Comparison of ENCODE assay signal across 1 cellular context in the genomic region with DNA sequence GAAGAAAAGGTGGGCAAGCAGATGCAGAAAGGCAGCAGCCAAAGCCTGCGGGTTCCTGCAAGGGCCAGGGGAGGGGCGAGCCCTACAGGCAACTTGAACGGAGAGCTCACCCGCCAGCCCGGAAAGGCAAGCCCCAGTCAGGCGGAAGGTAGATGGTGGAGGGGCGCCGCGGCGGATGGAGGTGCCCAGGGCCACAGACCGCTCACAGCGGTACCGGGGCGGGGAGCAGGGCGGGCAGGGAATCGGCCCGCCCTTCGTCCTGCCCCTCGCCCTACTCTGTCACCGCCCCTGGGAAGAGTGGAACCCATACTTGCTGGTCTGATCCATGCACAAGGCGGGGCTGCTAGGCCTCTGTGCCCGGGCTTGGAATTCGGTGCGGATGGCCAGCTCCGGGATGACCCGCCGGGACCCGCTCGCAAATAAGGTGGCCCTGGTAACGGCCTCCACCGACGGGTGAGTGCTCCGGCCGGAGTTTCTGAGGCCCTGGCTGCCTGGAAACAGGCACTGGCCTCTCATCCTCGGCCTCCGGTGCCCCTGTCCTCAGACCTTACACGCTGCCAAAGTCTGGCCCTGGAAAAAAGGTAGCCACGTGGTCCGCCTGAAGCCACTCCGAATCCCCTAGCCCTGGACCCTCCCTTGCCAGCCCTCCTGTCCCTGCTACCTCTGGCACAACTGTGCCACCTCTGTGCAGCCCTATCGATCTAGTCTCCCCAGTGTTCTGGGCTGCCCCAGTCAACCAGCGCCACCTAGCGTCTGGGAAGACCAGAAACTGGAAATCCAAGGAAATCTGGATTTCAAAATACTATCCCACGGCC.
TF ChIP-seq lines count a peak whose summit lies in the region.

A gene (plus strand): TSS at position 307 of the 815 bp plus-strand sequence. CDS start 19 bp downstream, at position 326.

TF ChIP-seq in WTC11, 78 proteins besides CTCF, POLR2A, EP300 and RAD21 (continued from another document):
- TF ChIP-seq, protein P1, sequence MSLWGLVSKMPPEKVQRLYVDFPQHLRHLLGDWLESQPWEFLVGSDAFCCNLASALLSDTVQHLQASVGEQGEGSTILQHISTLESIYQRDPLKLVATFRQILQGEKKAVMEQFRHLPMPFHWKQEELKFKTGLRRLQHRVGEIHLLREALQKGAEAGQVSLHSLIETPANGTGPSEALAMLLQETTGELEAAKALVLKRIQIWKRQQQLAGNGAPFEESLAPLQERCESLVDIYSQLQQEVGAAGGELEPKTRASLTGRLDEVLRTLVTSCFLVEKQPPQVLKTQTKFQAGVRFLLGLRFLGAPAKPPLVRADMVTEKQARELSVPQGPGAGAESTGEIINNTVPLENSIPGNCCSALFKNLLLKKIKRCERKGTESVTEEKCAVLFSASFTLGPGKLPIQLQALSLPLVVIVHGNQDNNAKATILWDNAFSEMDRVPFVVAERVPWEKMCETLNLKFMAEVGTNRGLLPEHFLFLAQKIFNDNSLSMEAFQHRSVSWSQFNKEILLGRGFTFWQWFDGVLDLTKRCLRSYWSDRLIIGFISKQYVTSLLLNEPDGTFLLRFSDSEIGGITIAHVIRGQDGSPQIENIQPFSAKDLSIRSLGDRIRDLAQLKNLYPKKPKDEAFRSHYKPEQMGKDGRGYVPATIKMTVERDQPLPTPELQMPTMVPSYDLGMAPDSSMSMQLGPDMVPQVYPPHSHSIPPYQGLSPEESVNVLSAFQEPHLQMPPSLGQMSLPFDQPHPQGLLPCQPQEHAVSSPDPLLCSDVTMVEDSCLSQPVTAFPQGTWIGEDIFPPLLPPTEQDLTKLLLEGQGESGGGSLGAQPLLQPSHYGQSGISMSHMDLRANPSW (CRISPR knock-in tag; conservative IDR thresholded peaks at IDR 0.05; ENCODE audit: low read depth) = no peak
- TF ChIP-seq TEAD4 (CRISPR knock-in tag; IDR thresholded peaks at IDR 0.05) = no peak
- TF ChIP-seq SMAD3 (CRISPR knock-in tag; IDR thresholded peaks at IDR 0.05; ENCODE audit: borderline replicate concordance) = no peak
- TF ChIP-seq IRF2 (CRISPR knock-in tag; IDR thresholded peaks at IDR 0.05; ENCODE audit: borderline replicate concordance, low read depth) = no peak
- TF ChIP-seq HMGA2 (CRISPR knock-in tag; IDR thresholded peaks at IDR 0.05) = 0 out of 2 replicates have a peak, but pooled peaks have one; percentile 5
- 0 out of 2 replicates have a peak, but pooled peaks have one; percentile 51 for TF ChIP-seq FOXP1 (CRISPR knock-in tag; IDR thresholded peaks at IDR 0.05; ENCODE audit: borderline replicate concordance)
- TF ChIP-seq SP1 (CRISPR knock-in tag; conservative IDR thresholded peaks at IDR 0.05) = peak; percentile 63
- TF ChIP-seq, protein P2, sequence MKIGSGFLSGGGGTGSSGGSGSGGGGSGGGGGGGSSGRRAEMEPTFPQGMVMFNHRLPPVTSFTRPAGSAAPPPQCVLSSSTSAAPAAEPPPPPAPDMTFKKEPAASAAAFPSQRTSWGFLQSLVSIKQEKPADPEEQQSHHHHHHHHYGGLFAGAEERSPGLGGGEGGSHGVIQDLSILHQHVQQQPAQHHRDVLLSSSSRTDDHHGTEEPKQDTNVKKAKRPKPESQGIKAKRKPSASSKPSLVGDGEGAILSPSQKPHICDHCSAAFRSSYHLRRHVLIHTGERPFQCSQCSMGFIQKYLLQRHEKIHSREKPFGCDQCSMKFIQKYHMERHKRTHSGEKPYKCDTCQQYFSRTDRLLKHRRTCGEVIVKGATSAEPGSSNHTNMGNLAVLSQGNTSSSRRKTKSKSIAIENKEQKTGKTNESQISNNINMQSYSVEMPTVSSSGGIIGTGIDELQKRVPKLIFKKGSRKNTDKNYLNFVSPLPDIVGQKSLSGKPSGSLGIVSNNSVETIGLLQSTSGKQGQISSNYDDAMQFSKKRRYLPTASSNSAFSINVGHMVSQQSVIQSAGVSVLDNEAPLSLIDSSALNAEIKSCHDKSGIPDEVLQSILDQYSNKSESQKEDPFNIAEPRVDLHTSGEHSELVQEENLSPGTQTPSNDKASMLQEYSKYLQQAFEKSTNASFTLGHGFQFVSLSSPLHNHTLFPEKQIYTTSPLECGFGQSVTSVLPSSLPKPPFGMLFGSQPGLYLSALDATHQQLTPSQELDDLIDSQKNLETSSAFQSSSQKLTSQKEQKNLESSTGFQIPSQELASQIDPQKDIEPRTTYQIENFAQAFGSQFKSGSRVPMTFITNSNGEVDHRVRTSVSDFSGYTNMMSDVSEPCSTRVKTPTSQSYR (CRISPR knock-in tag; IDR thresholded peaks at IDR 0.05) = no peak
- TF ChIP-seq NR2C2 (CRISPR knock-in tag; IDR thresholded peaks at IDR 0.05) = no peak
- TF ChIP-seq GRHL2 (CRISPR knock-in tag; IDR thresholded peaks at IDR 0.05; ENCODE audit: insufficient replicate concordance, severe bottlenecking) = no peak
- TF ChIP-seq, protein P3, sequence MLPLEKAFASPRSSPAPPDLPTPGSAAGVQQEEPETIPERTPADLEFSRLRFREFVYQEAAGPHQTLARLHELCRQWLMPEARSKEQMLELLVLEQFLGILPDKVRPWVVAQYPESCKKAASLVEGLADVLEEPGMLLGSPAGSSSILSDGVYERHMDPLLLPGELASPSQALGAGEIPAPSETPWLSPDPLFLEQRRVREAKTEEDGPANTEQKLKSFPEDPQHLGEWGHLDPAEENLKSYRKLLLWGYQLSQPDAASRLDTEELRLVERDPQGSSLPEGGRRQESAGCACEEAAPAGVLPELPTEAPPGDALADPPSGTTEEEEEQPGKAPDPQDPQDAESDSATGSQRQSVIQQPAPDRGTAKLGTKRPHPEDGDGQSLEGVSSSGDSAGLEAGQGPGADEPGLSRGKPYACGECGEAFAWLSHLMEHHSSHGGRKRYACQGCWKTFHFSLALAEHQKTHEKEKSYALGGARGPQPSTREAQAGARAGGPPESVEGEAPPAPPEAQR (CRISPR knock-in tag; IDR thresholded peaks at IDR 0.05) = no peak
- no peak for TF ChIP-seq NR3C1 (CRISPR knock-in tag; conservative IDR thresholded peaks at IDR 0.05; ENCODE audit: low read depth)
- no peak for TF ChIP-seq FOXK1 (CRISPR knock-in tag; IDR thresholded peaks at IDR 0.05)
- TF ChIP-seq CBFB (CRISPR knock-in tag; IDR thresholded peaks at IDR 0.05; ENCODE audit: low read depth) = no peak
- no peak for TF ChIP-seq OVOL2 (CRISPR knock-in tag; IDR thresholded peaks at IDR 0.05; ENCODE audit: borderline replicate concordance)
- no peak for TF ChIP-seq ZNF219 (CRISPR knock-in tag; IDR thresholded peaks at IDR 0.05; ENCODE audit: borderline replicate concordance)
- TF ChIP-seq, protein P4, sequence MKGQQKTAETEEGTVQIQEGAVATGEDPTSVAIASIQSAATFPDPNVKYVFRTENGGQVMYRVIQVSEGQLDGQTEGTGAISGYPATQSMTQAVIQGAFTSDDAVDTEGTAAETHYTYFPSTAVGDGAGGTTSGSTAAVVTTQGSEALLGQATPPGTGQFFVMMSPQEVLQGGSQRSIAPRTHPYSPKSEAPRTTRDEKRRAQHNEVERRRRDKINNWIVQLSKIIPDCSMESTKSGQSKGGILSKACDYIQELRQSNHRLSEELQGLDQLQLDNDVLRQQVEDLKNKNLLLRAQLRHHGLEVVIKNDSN (CRISPR knock-in tag; IDR thresholded peaks at IDR 0.05) = no peak
- TF ChIP-seq MXD4 (CRISPR knock-in tag; IDR thresholded peaks at IDR 0.05; ENCODE audit: borderline replicate concordance) = no peak
- no peak for TF ChIP-seq ZNF263 (CRISPR knock-in tag; IDR thresholded peaks at IDR 0.05; ENCODE audit: low read depth)
- TF ChIP-seq, protein P5, sequence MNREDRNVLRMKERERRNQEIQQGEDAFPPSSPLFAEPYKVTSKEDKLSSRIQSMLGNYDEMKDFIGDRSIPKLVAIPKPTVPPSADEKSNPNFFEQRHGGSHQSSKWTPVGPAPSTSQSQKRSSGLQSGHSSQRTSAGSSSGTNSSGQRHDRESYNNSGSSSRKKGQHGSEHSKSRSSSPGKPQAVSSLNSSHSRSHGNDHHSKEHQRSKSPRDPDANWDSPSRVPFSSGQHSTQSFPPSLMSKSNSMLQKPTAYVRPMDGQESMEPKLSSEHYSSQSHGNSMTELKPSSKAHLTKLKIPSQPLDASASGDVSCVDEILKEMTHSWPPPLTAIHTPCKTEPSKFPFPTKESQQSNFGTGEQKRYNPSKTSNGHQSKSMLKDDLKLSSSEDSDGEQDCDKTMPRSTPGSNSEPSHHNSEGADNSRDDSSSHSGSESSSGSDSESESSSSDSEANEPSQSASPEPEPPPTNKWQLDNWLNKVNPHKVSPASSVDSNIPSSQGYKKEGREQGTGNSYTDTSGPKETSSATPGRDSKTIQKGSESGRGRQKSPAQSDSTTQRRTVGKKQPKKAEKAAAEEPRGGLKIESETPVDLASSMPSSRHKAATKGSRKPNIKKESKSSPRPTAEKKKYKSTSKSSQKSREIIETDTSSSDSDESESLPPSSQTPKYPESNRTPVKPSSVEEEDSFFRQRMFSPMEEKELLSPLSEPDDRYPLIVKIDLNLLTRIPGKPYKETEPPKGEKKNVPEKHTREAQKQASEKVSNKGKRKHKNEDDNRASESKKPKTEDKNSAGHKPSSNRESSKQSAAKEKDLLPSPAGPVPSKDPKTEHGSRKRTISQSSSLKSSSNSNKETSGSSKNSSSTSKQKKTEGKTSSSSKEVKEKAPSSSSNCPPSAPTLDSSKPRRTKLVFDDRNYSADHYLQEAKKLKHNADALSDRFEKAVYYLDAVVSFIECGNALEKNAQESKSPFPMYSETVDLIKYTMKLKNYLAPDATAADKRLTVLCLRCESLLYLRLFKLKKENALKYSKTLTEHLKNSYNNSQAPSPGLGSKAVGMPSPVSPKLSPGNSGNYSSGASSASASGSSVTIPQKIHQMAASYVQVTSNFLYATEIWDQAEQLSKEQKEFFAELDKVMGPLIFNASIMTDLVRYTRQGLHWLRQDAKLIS (CRISPR knock-in tag; IDR thresholded peaks at IDR 0.05; ENCODE audit: borderline replicate concordance) = no peak
- no peak for TF ChIP-seq ZNF232 (CRISPR knock-in tag; IDR thresholded peaks at IDR 0.05)
- TF ChIP-seq KAT7 (CRISPR knock-in tag; IDR thresholded peaks at IDR 0.05; ENCODE audit: borderline replicate concordance) = no peak
- no peak for TF ChIP-seq FOXJ3 (CRISPR knock-in tag; IDR thresholded peaks at IDR 0.05; ENCODE audit: borderline replicate concordance)
- TF ChIP-seq, protein P6, sequence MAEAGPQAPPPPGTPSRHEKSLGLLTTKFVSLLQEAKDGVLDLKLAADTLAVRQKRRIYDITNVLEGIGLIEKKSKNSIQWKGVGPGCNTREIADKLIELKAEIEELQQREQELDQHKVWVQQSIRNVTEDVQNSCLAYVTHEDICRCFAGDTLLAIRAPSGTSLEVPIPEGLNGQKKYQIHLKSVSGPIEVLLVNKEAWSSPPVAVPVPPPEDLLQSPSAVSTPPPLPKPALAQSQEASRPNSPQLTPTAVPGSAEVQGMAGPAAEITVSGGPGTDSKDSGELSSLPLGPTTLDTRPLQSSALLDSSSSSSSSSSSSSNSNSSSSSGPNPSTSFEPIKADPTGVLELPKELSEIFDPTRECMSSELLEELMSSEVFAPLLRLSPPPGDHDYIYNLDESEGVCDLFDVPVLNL (CRISPR knock-in tag; IDR thresholded peaks at IDR 0.05; ENCODE audit: borderline replicate concordance, low read depth) = no peak
- TF ChIP-seq, protein P7, sequence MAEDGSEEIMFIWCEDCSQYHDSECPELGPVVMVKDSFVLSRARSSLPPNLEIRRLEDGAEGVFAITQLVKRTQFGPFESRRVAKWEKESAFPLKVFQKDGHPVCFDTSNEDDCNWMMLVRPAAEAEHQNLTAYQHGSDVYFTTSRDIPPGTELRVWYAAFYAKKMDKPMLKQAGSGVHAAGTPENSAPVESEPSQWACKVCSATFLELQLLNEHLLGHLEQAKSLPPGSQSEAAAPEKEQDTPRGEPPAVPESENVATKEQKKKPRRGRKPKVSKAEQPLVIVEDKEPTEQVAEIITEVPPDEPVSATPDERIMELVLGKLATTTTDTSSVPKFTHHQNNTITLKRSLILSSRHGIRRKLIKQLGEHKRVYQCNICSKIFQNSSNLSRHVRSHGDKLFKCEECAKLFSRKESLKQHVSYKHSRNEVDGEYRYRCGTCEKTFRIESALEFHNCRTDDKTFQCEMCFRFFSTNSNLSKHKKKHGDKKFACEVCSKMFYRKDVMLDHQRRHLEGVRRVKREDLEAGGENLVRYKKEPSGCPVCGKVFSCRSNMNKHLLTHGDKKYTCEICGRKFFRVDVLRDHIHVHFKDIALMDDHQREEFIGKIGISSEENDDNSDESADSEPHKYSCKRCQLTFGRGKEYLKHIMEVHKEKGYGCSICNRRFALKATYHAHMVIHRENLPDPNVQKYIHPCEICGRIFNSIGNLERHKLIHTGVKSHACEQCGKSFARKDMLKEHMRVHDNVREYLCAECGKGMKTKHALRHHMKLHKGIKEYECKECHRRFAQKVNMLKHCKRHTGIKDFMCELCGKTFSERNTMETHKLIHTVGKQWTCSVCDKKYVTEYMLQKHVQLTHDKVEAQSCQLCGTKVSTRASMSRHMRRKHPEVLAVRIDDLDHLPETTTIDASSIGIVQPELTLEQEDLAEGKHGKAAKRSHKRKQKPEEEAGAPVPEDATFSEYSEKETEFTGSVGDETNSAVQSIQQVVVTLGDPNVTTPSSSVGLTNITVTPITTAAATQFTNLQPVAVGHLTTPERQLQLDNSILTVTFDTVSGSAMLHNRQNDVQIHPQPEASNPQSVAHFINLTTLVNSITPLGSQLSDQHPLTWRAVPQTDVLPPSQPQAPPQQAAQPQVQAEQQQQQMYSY (CRISPR knock-in tag; IDR thresholded peaks at IDR 0.05) = no peak
- no peak for TF ChIP-seq ATF1 (CRISPR knock-in tag; IDR thresholded peaks at IDR 0.05)
- TF ChIP-seq, protein P8, sequence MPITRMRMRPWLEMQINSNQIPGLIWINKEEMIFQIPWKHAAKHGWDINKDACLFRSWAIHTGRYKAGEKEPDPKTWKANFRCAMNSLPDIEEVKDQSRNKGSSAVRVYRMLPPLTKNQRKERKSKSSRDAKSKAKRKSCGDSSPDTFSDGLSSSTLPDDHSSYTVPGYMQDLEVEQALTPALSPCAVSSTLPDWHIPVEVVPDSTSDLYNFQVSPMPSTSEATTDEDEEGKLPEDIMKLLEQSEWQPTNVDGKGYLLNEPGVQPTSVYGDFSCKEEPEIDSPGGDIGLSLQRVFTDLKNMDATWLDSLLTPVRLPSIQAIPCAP (CRISPR knock-in tag; IDR thresholded peaks at IDR 0.05) = no peak
- TF ChIP-seq, protein P9, sequence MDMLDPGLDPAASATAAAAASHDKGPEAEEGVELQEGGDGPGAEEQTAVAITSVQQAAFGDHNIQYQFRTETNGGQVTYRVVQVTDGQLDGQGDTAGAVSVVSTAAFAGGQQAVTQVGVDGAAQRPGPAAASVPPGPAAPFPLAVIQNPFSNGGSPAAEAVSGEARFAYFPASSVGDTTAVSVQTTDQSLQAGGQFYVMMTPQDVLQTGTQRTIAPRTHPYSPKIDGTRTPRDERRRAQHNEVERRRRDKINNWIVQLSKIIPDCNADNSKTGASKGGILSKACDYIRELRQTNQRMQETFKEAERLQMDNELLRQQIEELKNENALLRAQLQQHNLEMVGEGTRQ (CRISPR knock-in tag; IDR thresholded peaks at IDR 0.05) = no peak; the same call in 1 of the 2 replicates
- no peak for TF ChIP-seq ZNF317 (CRISPR knock-in tag; IDR thresholded peaks at IDR 0.05; ENCODE audit: borderline replicate concordance, low read depth)
- TF ChIP-seq GTF2I (CRISPR knock-in tag; conservative IDR thresholded peaks at IDR 0.05) = no peak
- TF ChIP-seq, protein P10, sequence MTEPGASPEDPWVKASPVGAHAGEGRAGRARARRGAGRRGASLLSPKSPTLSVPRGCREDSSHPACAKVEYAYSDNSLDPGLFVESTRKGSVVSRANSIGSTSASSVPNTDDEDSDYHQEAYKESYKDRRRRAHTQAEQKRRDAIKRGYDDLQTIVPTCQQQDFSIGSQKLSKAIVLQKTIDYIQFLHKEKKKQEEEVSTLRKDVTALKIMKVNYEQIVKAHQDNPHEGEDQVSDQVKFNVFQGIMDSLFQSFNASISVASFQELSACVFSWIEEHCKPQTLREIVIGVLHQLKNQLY (CRISPR knock-in tag; IDR thresholded peaks at IDR 0.05) = no peak
- no peak for TF ChIP-seq RELA (CRISPR knock-in tag; IDR thresholded peaks at IDR 0.05; ENCODE audit: borderline replicate concordance)
- TF ChIP-seq RORB (CRISPR knock-in tag; IDR thresholded peaks at IDR 0.05) = no peak
